ENCODE assay signal across 1 cellular context in the genomic region with DNA sequence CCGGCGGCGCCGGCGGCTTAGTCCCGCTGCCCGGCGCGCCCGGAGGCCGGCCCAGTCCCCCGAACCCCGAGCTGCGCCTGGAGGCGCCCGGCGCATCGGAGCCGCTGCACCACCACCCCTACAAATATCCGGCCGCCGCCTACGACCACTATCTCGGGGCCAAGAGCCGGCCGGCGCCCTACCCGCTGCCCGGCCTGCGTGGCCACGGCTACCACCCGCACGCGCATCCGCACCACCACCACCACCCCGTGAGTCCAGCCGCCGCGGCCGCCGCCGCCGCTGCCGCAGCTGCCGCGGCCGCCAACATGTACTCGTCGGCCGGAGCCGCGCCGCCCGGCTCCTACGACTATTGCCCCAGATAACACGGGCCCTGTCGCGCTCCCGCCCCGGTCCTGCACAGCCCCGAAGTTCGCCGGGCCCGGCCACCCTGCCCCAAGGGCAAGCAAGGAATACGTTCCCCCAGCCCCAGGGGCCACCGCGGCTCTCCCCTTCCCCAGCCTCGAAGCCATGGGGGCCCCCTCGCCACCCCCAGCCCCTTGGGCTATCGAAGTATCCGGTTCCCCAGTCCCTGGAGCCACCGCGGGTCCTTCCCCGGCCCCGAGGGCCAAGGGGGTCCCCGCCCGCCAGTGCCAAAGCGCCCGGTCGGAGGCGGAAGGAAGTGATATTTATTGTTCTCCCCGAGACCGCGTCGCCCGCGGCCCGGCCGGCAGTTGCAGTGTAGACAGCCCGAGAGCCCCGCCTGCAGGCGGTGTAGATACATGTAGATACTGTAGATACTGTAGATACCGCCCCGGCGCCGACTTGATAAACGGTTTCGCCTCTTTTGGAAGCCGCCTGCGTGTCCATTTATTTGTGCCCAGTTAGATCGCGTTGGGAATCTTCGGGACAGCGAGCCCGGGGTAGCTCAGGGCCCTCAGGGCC.
TF ChIP-seq lines count a peak whose summit lies in the region.

No MANE protein-coding gene starts in this region.

TF ChIP-seq in GM12878, 131 proteins besides CTCF, POLR2A, EP300 and RAD21:
- no peak for TF ChIP-seq TBL1XR1 (IDR thresholded peaks at IDR 0.05; ENCODE audit: low read depth, low read length)
- TF ChIP-seq SUZ12 (IDR thresholded peaks at IDR 0.05; ENCODE audit: unreplicated experiment): peak; percentile 64
